In genomic region chr2:42161444-42161843, GRCh38 we compare ENCODE assay signal across 20 cellular contexts. TPM values are rescaled to one million over a fixed set of nuclear protein-coding genes. Genes with fewer than 3 reads are reported as not detected.
DNase-seq lines count a peak whose midpoint lies in the region; ATAC-seq, FAIRE-seq and TF ChIP-seq lines count a peak whose summit lies in the region.
"Had no signal": no experiment of that assay in that cellular context is flagged by ENCODE, and none has a peak within 500 bp of the region (broad histone marks: within the 10 kb centered on the region; RNA-seq: fewer than 3 reads in every experiment).

No MANE protein-coding gene starts in this region.

- peaks cover 18% of the 10 kb centered on the region for H3K27me3 Mint-ChIP-seq in activated CD4-positive, alpha-beta memory T cell treated with anti-CD3 and anti-CD28 coated beads, Interleukin-2, amount 10 ng/mL, durations not matched to agents 7 days and 5 days
- no peaks in the 10 kb centered on the region for H3K27me3 Mint-ChIP-seq in CD4-positive, alpha-beta T cell

- FAIRE-seq in HepG2 (lab: Jason Lieb, UNC), result no peak
- FAIRE-seq: D721Med, GM12891 had no signal

- H3K9me3 ChIP-seq in HepG2 (ENCODE audit: low read length), result no peaks in the 10 kb centered on the region
- H3K9me3 ChIP-seq in right lobe of liver, result no peaks in the 10 kb centered on the region
- no peaks in the 10 kb centered on the region for H3K9me3 ChIP-seq in CD4-positive, alpha-beta T cell (ENCODE audit: control insufficient read depth, low read length)
- H3K9me3 ChIP-seq: A549, BE2C, BLaER1, Caco-2 had no signal

- TF ChIP-seq CTCF in HepG2 (CRISPR knock-in tag; IDR thresholded peaks at IDR 0.05) (no peak), right lobe of liver (IDR thresholded peaks at IDR 0.05) (no peak)
- TF ChIP-seq CTCF in CD4-positive, alpha-beta T cell (IDR thresholded peaks at IDR 0.05), result no peak

- H3K27ac ChIP-seq in HepG2 (ENCODE audit: extremely low read length, insufficient read depth, low read length) (no peak overlapping the region), right lobe of liver (no peak overlapping the region)
- H3K27ac ChIP-seq in CD4-positive, alpha-beta T cell (ENCODE audit: low read depth, low read length), result no peak overlapping the region
- H3K27ac ChIP-seq: 22Rv1, A549, BLaER1 had no signal

- intact Hi-C loops in HepG2 (cut with micrococcal nuclease; ENCODE audit: unreplicated experiment), result no loop called here
- intact Hi-C loops in right lobe of liver (cut with DNase I), result no loop called here
- intact Hi-C loops in left colon (cut with DNase I, micrococcal nuclease), result no loop called here
- intact Hi-C loops in CD4-positive, alpha-beta T cell (cut with DNase I, micrococcal nuclease), result no loop called here

- H4K20me1 ChIP-seq in HepG2 (ENCODE audit: insufficient read depth, low read length), result no peaks in the 10 kb centered on the region
- H4K20me1 ChIP-seq: BLaER1 had no signal

- BruUV-seq in HepG2 (replicated peaks; lab: Mats Ljungman, UMichigan), result no TSS peak

- DNase-seq in HepG2 (ENCODE audit: low spot score) (no peak), right lobe of liver (no peak), left colon (no peak)
- DNase-seq in activated CD4-positive, alpha-beta memory T cell treated with anti-CD3 and anti-CD28 coated beads, Interleukin-2, amount 10 ng/mL, durations not matched to agents 7 days and 5 days, result no peak
- DNase-seq in CD4-positive, alpha-beta T cell, result no peak
- DNase-seq: AML-193; BE2C; C1 segment of cervical spinal cord; Caco-2; Calu3; CD4-positive, CD25-positive, alpha-beta regulatory T cell; CD8-positive, alpha-beta T cell; DMS79 treated with DMSO at 0.1 percent for 48 hours; GF-D8 had no signal

- no peak overlapping the region for H3K4me3 Mint-ChIP-seq in activated CD4-positive, alpha-beta memory T cell treated with anti-CD3 and anti-CD28 coated beads, Interleukin-2, amount 10 ng/mL, durations not matched to agents 7 days and 5 days
- no peak overlapping the region for H3K4me3 Mint-ChIP-seq in CD4-positive, alpha-beta T cell
- H3K4me3 Mint-ChIP-seq: CD14-positive monocyte; CD4-positive, CD25-positive, alpha-beta regulatory T cell; CD8-positive, alpha-beta T cell had no signal

- no peak for ATAC-seq in HepG2
- no peak for ATAC-seq in right lobe of liver
- peak; percentile 42 for ATAC-seq in left colon
- no peak for ATAC-seq in CD4-positive, alpha-beta T cell (ENCODE audit: poor library complexity)
- ATAC-seq: A549; CD8-positive, alpha-beta T cell had no signal

- H3K4me1 ChIP-seq in HepG2 (ENCODE audit: insufficient read depth, low read length), result peaks cover 32% of the 10 kb centered on the region
- H3K4me1 ChIP-seq in right lobe of liver, result no peaks in the 10 kb centered on the region
- H3K4me1 ChIP-seq: A549, BE2C, BLaER1, Caco-2 had no signal

- in situ Hi-C loops in HepG2 (cut with HindIII; ENCODE audit: extremely low pct_ligation_motif_present, low pct_unique_long_range_greater_than_20kb), result no loop called here

- H3K9me3 Mint-ChIP-seq in activated CD4-positive, alpha-beta memory T cell treated with anti-CD3 and anti-CD28 coated beads, Interleukin-2, amount 10 ng/mL, durations not matched to agents 7 days and 5 days, result no peaks in the 10 kb centered on the region
- no peaks in the 10 kb centered on the region for H3K9me3 Mint-ChIP-seq in CD4-positive, alpha-beta T cell
- H3K9me3 Mint-ChIP-seq: CD4-positive, CD25-positive, alpha-beta regulatory T cell; CD8-positive, alpha-beta T cell had no signal

- no peaks in the 10 kb centered on the region for H3K36me3 Mint-ChIP-seq in activated CD4-positive, alpha-beta memory T cell treated with anti-CD3 and anti-CD28 coated beads, Interleukin-2, amount 10 ng/mL, durations not matched to agents 7 days and 5 days (ENCODE audit: low read depth)
- H3K36me3 Mint-ChIP-seq in CD4-positive, alpha-beta T cell (ENCODE audit: low read depth), result no peaks in the 10 kb centered on the region
- H3K36me3 Mint-ChIP-seq: CD14-positive monocyte; CD4-positive, CD25-positive, alpha-beta regulatory T cell; CD8-positive, alpha-beta T cell had no signal

- no peak overlapping the region for H3K4me2 ChIP-seq in HepG2 (ENCODE audit: low read depth, low read length)
- H3K4me2 ChIP-seq: A549, BLaER1 had no signal

- TF ChIP-seq EP300 in HepG2 (IDR thresholded peaks at IDR 0.05; ENCODE audit: low read depth in 2 of 2, low read length in 2 of 2) (no peak), HepG2 (CRISPR knock-in tag; IDR thresholded peaks at IDR 0.05; ENCODE audit: borderline replicate concordance) (no peak)

- no peak overlapping the region for H3K9ac ChIP-seq in HepG2 (ENCODE audit: insufficient read depth, low read depth, low read length)
- H3K9ac ChIP-seq: BLaER1 had no signal

- no peaks in the 10 kb centered on the region for H3K36me3 ChIP-seq in HepG2 (replicated peaks in 1 of 2; ENCODE audit: control insufficient read depth in 1 of 2, insufficient read depth in 2 of 2, low read length in 2 of 2)
- H3K36me3 ChIP-seq in right lobe of liver, result no peaks in the 10 kb centered on the region
- H3K36me3 ChIP-seq: BE2C, BLaER1 had no signal

- H3K79me2 ChIP-seq in HepG2 (ENCODE audit: insufficient read depth, low read length), result no peaks in the 10 kb centered on the region

- no peaks in the 10 kb centered on the region for H3K4me1 Mint-ChIP-seq in activated CD4-positive, alpha-beta memory T cell treated with anti-CD3 and anti-CD28 coated beads, Interleukin-2, amount 10 ng/mL, durations not matched to agents 7 days and 5 days
- H3K4me1 Mint-ChIP-seq in CD4-positive, alpha-beta T cell (ENCODE audit: low read depth), result no peaks in the 10 kb centered on the region
- H3K4me1 Mint-ChIP-seq: CD14-positive monocyte had no signal

- no peak overlapping the region for H2AFZ ChIP-seq in HepG2 (ENCODE audit: low read length)

- POLR2A ChIA-PET in HepG2 (lab: Yijun Ruan, JAX), result no interaction called here
- POLR2A ChIA-PET in activated CD4-positive, alpha-beta memory T cell treated with anti-CD3 and anti-CD28 coated beads, Interleukin-2, amount 10 ng/mL, durations not matched to agents 7 days and 5 days (lab: Charles Lee), result no interaction called here
- POLR2A ChIA-PET in CD4-positive, alpha-beta T cell (lab: Charles Lee), result no interaction called here

- H3K27me3 ChIP-seq in HepG2 (ENCODE audit: control insufficient read depth in 1 of 2, insufficient read depth in 2 of 2, low read length in 2 of 2) (no peaks in the 10 kb centered on the region), right lobe of liver (no peaks in the 10 kb centered on the region)
- H3K27me3 ChIP-seq in CD4-positive, alpha-beta T cell (ENCODE audit: control insufficient read depth, insufficient read depth, low read length), result no peaks in the 10 kb centered on the region
- H3K27me3 ChIP-seq: BE2C, BLaER1 had no signal

- no peak for TF ChIP-seq RAD21 in HepG2 (CRISPR knock-in tag; IDR thresholded peaks at IDR 0.05)

- H3K4me3 ChIP-seq in HepG2 (replicated peaks in 1 of 3; ENCODE audit: insufficient read depth in 1 of 3, low read depth in 2 of 3, low read length in 3 of 3), result no peak overlapping the region
- H3K4me3 ChIP-seq in right lobe of liver, result no peak overlapping the region
- H3K4me3 ChIP-seq: A549, BLaER1 had no signal

- CTCF ChIA-PET in HepG2 (lab: Yijun Ruan, JAX; ENCODE audit: low intra/inter-chr PET ratio, low total read pairs), result no interaction called here
- CTCF ChIA-PET in activated CD4-positive, alpha-beta memory T cell treated with anti-CD3 and anti-CD28 coated beads, Interleukin-2, amount 10 ng/mL, durations not matched to agents 7 days and 5 days (lab: Charles Lee), result no interaction called here
- CTCF ChIA-PET in CD4-positive, alpha-beta T cell (lab: Charles Lee), result no interaction called here

- no peak overlapping the region for H3K27ac Mint-ChIP-seq in activated CD4-positive, alpha-beta memory T cell treated with anti-CD3 and anti-CD28 coated beads, Interleukin-2, amount 10 ng/mL, durations not matched to agents 7 days and 5 days
- no peak overlapping the region for H3K27ac Mint-ChIP-seq in CD4-positive, alpha-beta T cell
- H3K27ac Mint-ChIP-seq: CD14-positive monocyte; CD4-positive, CD25-positive, alpha-beta regulatory T cell; CD8-positive, alpha-beta T cell had no signal

- no peak for TF ChIP-seq POLR2A in HepG2 (IDR thresholded peaks at IDR 0.05; ENCODE audit: insufficient read depth in 1 of 2, low read depth in 2 of 2, low read length in 2 of 2)
- TF ChIP-seq POLR2A in right lobe of liver (IDR thresholded peaks at IDR 0.05), result no peak

TF ChIP-seq in HepG2, 621 proteins besides CTCF, POLR2A, EP300 and RAD21 (continues in another document):
- TF ChIP-seq ZNF317 (CRISPR knock-in tag; IDR thresholded peaks at IDR 0.05) (peak; percentile 93), TBX3 (IDR thresholded peaks at IDR 0.05; ENCODE audit: borderline replicate concordance) (no peak), SOX13 (IDR thresholded peaks at IDR 0.05) (no peak), SOX13 (CRISPR knock-in tag; conservative IDR thresholded peaks at IDR 0.05 in 1 of 2, IDR thresholded peaks at IDR 0.05 in 1 of 2) (no peak)

RNA-seq across cellular contexts. Expression of gene EML4, which starts 7.7 kb away (rescaled TPM):
- total RNA-seq in HepG2 (2016; rRNA removed; fragmentation: Illumina TruSeq; extraction: Trizol) (243 and 362 TPM in 2 replicates), right lobe of liver (10 to 100 TPM; 28.3 to 55.7 (median 36.7) TPM), left colon (10 to 100 TPM; 68.2 to 76.5 TPM)
- total RNA-seq in HepG2 (2016; cell fraction: cytosol; rRNA removed; fragmentation: Illumina TruSeq; extraction: Trizol; ENCODE audit: low read depth), result 33.1 and 38.2 TPM in 2 replicates
- total RNA-seq in HepG2 (2016; cell fraction: insoluble cytoplasmic fraction; rRNA removed; fragmentation: Illumina TruSeq; extraction: Trizol), result 236 and 353 TPM in 2 replicates
- 84.2 and 89.8 TPM in 2 replicates for total RNA-seq in HepG2 (2016; cell fraction: membrane; rRNA removed; fragmentation: Illumina TruSeq; extraction: Trizol)
- total RNA-seq in HepG2 (2016; cell fraction: nucleus; rRNA removed; fragmentation: Illumina TruSeq; extraction: Trizol), result 261 and 283 TPM in 2 replicates
- polyA plus RNA-seq in HepG2 (2011; rRNA removed), result 355 and 476 TPM in 2 replicates
- 199 and 296 TPM in 2 replicates for polyA plus RNA-seq in HepG2 (2011; cell fraction: cytosol; rRNA removed)
- polyA plus RNA-seq in HepG2 (2011; cell fraction: nucleus; rRNA removed), result 364 and 369 TPM in 2 replicates
- 244 and 400 TPM in 2 replicates for polyA plus RNA-seq in HepG2 (2012)
- polyA plus RNA-seq in HepG2 (2016; cell fraction: cytosol; fragmentation: Illumina TruSeq; extraction: Trizol; ENCODE audit: low read depth), result 6.9 and 8.0 TPM in 2 replicates
- 247 and 266 TPM in 2 replicates for polyA plus RNA-seq in HepG2 (2016; cell fraction: insoluble cytoplasmic fraction; fragmentation: Illumina TruSeq; extraction: Trizol; ENCODE audit: low read depth)
- polyA plus RNA-seq in HepG2 (2016; cell fraction: membrane; fragmentation: Illumina TruSeq; extraction: Trizol; ENCODE audit: low read depth), result 32.1 and 33.7 TPM in 2 replicates
- 219 and 231 TPM in 2 replicates for polyA plus RNA-seq in HepG2 (2016; cell fraction: nucleus; fragmentation: Illumina TruSeq; extraction: Trizol; ENCODE audit: insufficient read depth, low read depth)
- polyA minus RNA-seq in HepG2 (2011; rRNA and poly(A)+ RNA removed; ENCODE audit: low replicate concordance), result 36.9 and 556 TPM in 2 replicates
- polyA minus RNA-seq in HepG2 (2011; cell fraction: cytosol; rRNA and poly(A)+ RNA removed), result 400 and 421 TPM in 2 replicates
- polyA minus RNA-seq in HepG2 (2011; cell fraction: nucleus; rRNA and poly(A)+ RNA removed), result 1,279 and 1,350 TPM in 2 replicates
- 100 to 1,000 TPM; 130 to 133 TPM for total RNA-seq in activated CD4-positive, alpha-beta memory T cell treated with anti-CD3 and anti-CD28 coated beads, Interleukin-2, amount 10 ng/mL, durations not matched to agents 7 days and 5 days
- total RNA-seq in CD4-positive, alpha-beta T cell, result 100 to 1,000 TPM; 219 to 228 TPM
